19 cellular contexts compared by ENCODE assay signal in the genomic region with DNA sequence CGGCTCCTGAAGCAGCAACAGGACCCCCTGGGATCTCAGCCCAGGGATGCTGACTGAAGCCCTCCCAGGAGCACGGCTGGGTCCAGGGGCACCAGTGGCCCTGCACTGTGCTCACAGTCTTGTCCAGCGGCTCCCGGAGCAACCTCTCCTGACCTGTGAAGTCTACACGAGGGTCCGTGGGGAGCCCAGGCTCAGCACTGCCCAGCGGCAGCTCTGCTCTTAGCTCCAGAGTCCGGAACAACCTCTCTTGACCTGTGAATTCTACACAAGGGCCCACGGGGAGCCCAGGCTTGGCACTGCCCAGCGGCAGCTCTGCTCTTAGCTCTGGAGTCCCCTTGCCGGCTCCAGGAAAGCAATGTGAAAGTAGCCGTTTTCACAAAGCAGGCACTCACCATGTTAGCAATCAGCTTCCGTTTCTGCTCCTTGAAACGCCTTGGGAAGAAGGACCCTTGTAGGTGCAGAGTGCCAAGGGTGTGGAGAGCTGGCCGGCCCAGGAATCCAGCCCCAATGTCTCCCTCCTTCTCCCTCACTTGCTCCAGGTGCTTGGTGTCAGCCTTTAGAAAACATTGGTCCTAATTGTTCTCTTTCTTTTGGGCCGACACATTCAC.
"Had no signal": no experiment of that assay in that cellular context is flagged by ENCODE, and none has a peak within 500 bp of the region (broad histone marks: within the 10 kb centered on the region; RNA-seq: fewer than 3 reads in every experiment).

No MANE protein-coding gene starts in this region.

- H2AFZ ChIP-seq: parathyroid adenoma had no signal

- H3K27me3 Mint-ChIP-seq: central memory CD8-positive, alpha-beta T cell; stimulated activated memory B cell treated with anti-CD40 and anti-IgM and Interleukin-4, amounts not matched to agents 10 μg/mL and 1 μg/mL and 100 μg/mL, for 72 hours; stimulated activated naive CD8-positive, alpha-beta T cell treated with anti-CD3 and anti-CD28 coated beads, Interleukin-15, Interleukin-2, amounts not matched to agents 100 ng/mL and 50 ng/mL, for 24 hours had no signal

- H3K9me3 ChIP-seq: esophagus squamous epithelium, mucosa of descending colon, psoas muscle, right lobe of liver, tibial nerve had no signal

- H3K36me3 ChIP-seq: esophagus squamous epithelium, right lobe of liver, tibial nerve had no signal

- H3K27ac ChIP-seq: epithelial cell of prostate, esophagus squamous epithelium, parathyroid adenoma, psoas muscle, right lobe of liver, tibial nerve had no signal

- H3K9ac ChIP-seq: parathyroid adenoma had no signal

- H3K27me3 ChIP-seq: right lobe of liver, tibial nerve had no signal

- DNase-seq: effector memory CD4-positive, alpha-beta T cell; esophagus squamous epithelium; foreskin fibroblast; left colon; mammary epithelial cell; mucosa of descending colon; naive thymus-derived CD8-positive, alpha-beta T cell; psoas muscle; retina; stimulated activated CD4-positive, alpha-beta T cell treated with anti-CD3 and anti-CD28 coated beads, Interleukin-15, amount 100 ng/mL, for 24 hours; stimulated activated CD4-positive, alpha-beta T cell treated with anti-CD3 and anti-CD28 coated beads, Interleukin-1b, Interleukin-23, amount 100 ng/mL, for 48 hours; stimulated activated CD4-positive, alpha-beta T cell treated with anti-CD3 and anti-CD28 coated beads, Interleukin-4, amount 100 ng/mL, for 24 hours had no signal

- H3K36me3 Mint-ChIP-seq: naive thymus-derived CD8-positive, alpha-beta T cell; stimulated activated memory B cell treated with anti-CD40 and anti-IgM and Interleukin-4, amounts not matched to agents 10 μg/mL and 1 μg/mL and 100 μg/mL, for 72 hours had no signal

- H3K4me1 ChIP-seq: parathyroid adenoma, psoas muscle, right lobe of liver, tibial nerve had no signal

- H3K27ac Mint-ChIP-seq: naive thymus-derived CD8-positive, alpha-beta T cell; stimulated activated memory B cell treated with anti-CD40 and anti-IgM and Interleukin-4, amounts not matched to agents 10 μg/mL and 1 μg/mL and 100 μg/mL, for 72 hours; stimulated activated naive CD8-positive, alpha-beta T cell treated with anti-CD3 and anti-CD28 coated beads, Interleukin-15, Interleukin-2, amounts not matched to agents 100 ng/mL and 50 ng/mL, for 24 hours had no signal

- H3K9me3 Mint-ChIP-seq: central memory CD8-positive, alpha-beta T cell; stimulated activated naive CD8-positive, alpha-beta T cell treated with anti-CD3 and anti-CD28 coated beads, Interleukin-15, Interleukin-2, amounts not matched to agents 100 ng/mL and 50 ng/mL, for 24 hours had no signal

- H3K4me3 ChIP-seq: esophagus squamous epithelium, mucosa of descending colon, psoas muscle, right lobe of liver, tibial nerve had no signal

- H3K4me3 Mint-ChIP-seq: central memory CD8-positive, alpha-beta T cell; naive thymus-derived CD8-positive, alpha-beta T cell; stimulated activated memory B cell treated with anti-CD40 and anti-IgM and Interleukin-4, amounts not matched to agents 10 μg/mL and 1 μg/mL and 100 μg/mL, for 72 hours; stimulated activated naive CD8-positive, alpha-beta T cell treated with anti-CD3 and anti-CD28 coated beads, Interleukin-15, Interleukin-2, amounts not matched to agents 100 ng/mL and 50 ng/mL, for 24 hours had no signal

- ATAC-seq: left colon; mucosa of descending colon; naive thymus-derived CD8-positive, alpha-beta T cell; psoas muscle; right lobe of liver; stimulated activated memory B cell treated with anti-CD40 and anti-IgM and Interleukin-4, amounts not matched to agents 10 μg/mL and 1 μg/mL and 100 μg/mL, for 72 hours had no signal

- H3K4me1 Mint-ChIP-seq: central memory CD8-positive, alpha-beta T cell; stimulated activated memory B cell treated with anti-CD40 and anti-IgM and Interleukin-4, amounts not matched to agents 10 μg/mL and 1 μg/mL and 100 μg/mL, for 72 hours had no signal
